Comparison of ENCODE assay signal across 18 cellular contexts in genomic region chr12:67702136-67702535, GRCh38. TPM values are rescaled to one million over a fixed set of nuclear protein-coding genes. Genes with fewer than 3 reads are reported as not detected.
DNase-seq lines count a peak whose midpoint lies in the region; TF ChIP-seq lines count a peak whose summit lies in the region.
"Had no signal": no experiment of that assay in that cellular context is flagged by ENCODE, and none has a peak within 500 bp of the region (broad histone marks: within the 10 kb centered on the region; RNA-seq: fewer than 3 reads in every experiment).

No MANE protein-coding gene starts in this region.

- no peak overlapping the region for H2BK15ac ChIP-seq in mesendoderm (replicated peaks; ENCODE audit: low read depth)

- H3K56ac ChIP-seq in mesendoderm (ENCODE audit: low read length) = no peak overlapping the region

- H3K79me1 ChIP-seq in mesendoderm (ENCODE audit: low read length) = no peaks in the 10 kb centered on the region

- H3K9ac ChIP-seq in mesendoderm (ENCODE audit: low read length) = no peak overlapping the region
- H3K9ac ChIP-seq: BLaER1 had no signal

- no peak overlapping the region for H2BK5ac ChIP-seq in mesendoderm (ENCODE audit: low read length)

- H3K4me1 ChIP-seq in mesendoderm (ENCODE audit: control insufficient read depth, low read depth, low read length) (no peaks in the 10 kb centered on the region), BE2C (no peaks in the 10 kb centered on the region; the same call in 1 of the 2 replicates)

- peaks cover 22% of the 10 kb centered on the region for H3K4me1 Mint-ChIP-seq in endothelial cell (ENCODE audit: unreplicated experiment)

- no peak overlapping the region for H3K27ac ChIP-seq in mesendoderm (ENCODE audit: low read depth, low read length)
- H3K27ac ChIP-seq: 22Rv1, A549, BLaER1 had no signal

- TF ChIP-seq CTCF in endothelial cell (IDR thresholded peaks at IDR 0.05; ENCODE audit: unreplicated experiment) (no peak), BE2C (IDR thresholded peaks at IDR 0.05; ENCODE audit: low read depth, low read length) (no peak)

- no peaks in the 10 kb centered on the region for H3K27me3 ChIP-seq in mesendoderm (ENCODE audit: insufficient read depth, low read length, poor library complexity)
- no peaks in the 10 kb centered on the region for H3K27me3 ChIP-seq in BE2C
- H3K27me3 ChIP-seq: BLaER1 had no signal

- H3K36me3 ChIP-seq in mesendoderm (ENCODE audit: control insufficient read depth, insufficient read depth, low read length) (no peaks in the 10 kb centered on the region), BE2C (no peaks in the 10 kb centered on the region)
- H3K36me3 ChIP-seq: BLaER1 had no signal

- no peak overlapping the region for H3K4me2 ChIP-seq in mesendoderm (ENCODE audit: low read length)
- H3K4me2 ChIP-seq: A549, BLaER1 had no signal

- no peak overlapping the region for H3K18ac ChIP-seq in mesendoderm (ENCODE audit: low read length)

- H3K27me3 Mint-ChIP-seq in endothelial cell (ENCODE audit: unreplicated experiment) = no peaks in the 10 kb centered on the region
- H3K27me3 Mint-ChIP-seq: CD4-positive, alpha-beta memory T cell had no signal

- no peak overlapping the region for H2BK120ac ChIP-seq in mesendoderm (ENCODE audit: low read depth, low read length)

- H2AK5ac ChIP-seq in mesendoderm (ENCODE audit: low read length) = no peak overlapping the region

- H3K79me2 ChIP-seq in mesendoderm (ENCODE audit: control insufficient read depth, insufficient read depth, low read length) = no peaks in the 10 kb centered on the region

- no peak overlapping the region for H3K27ac Mint-ChIP-seq in endothelial cell (ENCODE audit: unreplicated experiment)
- H3K27ac Mint-ChIP-seq: CD14-positive monocyte; CD4-positive, alpha-beta memory T cell had no signal

- H4K5ac ChIP-seq in mesendoderm (ENCODE audit: low read length) = no peak overlapping the region

- no CpG with 5 or more reads among the region's 1 CpG for WGBS in mesendoderm (ENCODE audit: extremely low coverage, insufficient coverage, low lambda C conversion rate)

- no peak overlapping the region for H3K23ac ChIP-seq in mesendoderm (ENCODE audit: low read length)

- no peak overlapping the region for H4K8ac ChIP-seq in mesendoderm (ENCODE audit: low read depth, low read length)

- H3K4me3 ChIP-seq in mesendoderm (ENCODE audit: low read length) (no peak overlapping the region), BE2C (ENCODE audit: low read depth, low read length) (no peak overlapping the region)
- H3K4me3 ChIP-seq: A549, BLaER1 had no signal

- no peaks in the 10 kb centered on the region for H3K36me3 Mint-ChIP-seq in endothelial cell (ENCODE audit: low read depth, unreplicated experiment)
- H3K36me3 Mint-ChIP-seq: CD14-positive monocyte had no signal

- H3K4me3 Mint-ChIP-seq in endothelial cell (ENCODE audit: unreplicated experiment) = no peak overlapping the region
- H3K4me3 Mint-ChIP-seq: CD14-positive monocyte; CD4-positive, alpha-beta memory T cell had no signal

- H3K9me3 Mint-ChIP-seq in endothelial cell (ENCODE audit: unreplicated experiment) = no peaks in the 10 kb centered on the region
- H3K9me3 Mint-ChIP-seq: CD14-positive monocyte, HFFc6 had no signal

- H3K9me3 ChIP-seq in BE2C = no peaks in the 10 kb centered on the region
- H3K9me3 ChIP-seq: A549, BLaER1 had no signal

- H3K4ac ChIP-seq in mesendoderm (ENCODE audit: low read depth, low read length) = peak overlapping the region; percentile 62

- DNase-seq in D341Med (ENCODE audit: low spot score) = peak; percentile 51
- DNase-seq in NCI-H82 (lab: John Stamatoyannopoulos, UW) = peak; percentile 85
- DNase-seq in SK-N-DZ (ENCODE audit: low spot score) = peak; percentile 47
- no peak for DNase-seq in mesendoderm
- DNase-seq in mesenteric fat pad (ENCODE audit: low spot score) = no peak
- DNase-seq in endothelial cell (ENCODE audit: low spot score) = no peak
- DNase-seq in BE2C = no peak
- DNase-seq in NK-92 treated with Interleukin-12 subunit alpha and Interleukin-12 subunit beta, amount 100 ng/mL, for 24 hours (lab: John Stamatoyannopoulos, UW) = no peak
- DNase-seq: AML-193; Calu3; CD4-positive, alpha-beta memory T cell; GOT3; H7; HFFc6 had no signal

RNA-seq across cellular contexts. Expression of gene DYRK2, which starts 53.6 kb away (rescaled TPM):
- polyA plus RNA-seq in SK-N-DZ (2014; cell fraction: cytosol; rRNA removed) = 30.0 and 31.8 TPM in 2 replicates
- 28.2 and 31.7 TPM in 2 replicates for polyA plus RNA-seq in SK-N-DZ (2014; cell fraction: nucleus; rRNA removed)
- 17.7 TPM for polyA plus RNA-seq in mesendoderm (2013, experiment 1 of 2)
- polyA plus RNA-seq in mesendoderm (2013, experiment 2 of 2) = 18.5 TPM
- 17.4 TPM for total RNA-seq in mesenteric fat pad
- 50.2 TPM for total RNA-seq in endothelial cell (ENCODE audit: unreplicated experiment)
- polyA plus RNA-seq in BE2C (2012; ENCODE audit: insufficient read depth, insufficient read length, low read depth) = 17.6 TPM

Comparison
In these comparisons a context has a peak if more than half of its experiments do, and no peak if none do; other contexts are left out.
1. DNase-seq: peak in D341Med (single experiment), NCI-H82 (single experiment) and SK-N-DZ (single experiment); none in mesendoderm (single experiment), mesenteric fat pad (single experiment), endothelial cell (single experiment), BE2C (single experiment) and NK-92 treated with Interleukin-12 subunit alpha and Interleukin-12 subunit beta, amount 100 ng/mL, for 24 hours (single experiment).